In the genomic region with DNA sequence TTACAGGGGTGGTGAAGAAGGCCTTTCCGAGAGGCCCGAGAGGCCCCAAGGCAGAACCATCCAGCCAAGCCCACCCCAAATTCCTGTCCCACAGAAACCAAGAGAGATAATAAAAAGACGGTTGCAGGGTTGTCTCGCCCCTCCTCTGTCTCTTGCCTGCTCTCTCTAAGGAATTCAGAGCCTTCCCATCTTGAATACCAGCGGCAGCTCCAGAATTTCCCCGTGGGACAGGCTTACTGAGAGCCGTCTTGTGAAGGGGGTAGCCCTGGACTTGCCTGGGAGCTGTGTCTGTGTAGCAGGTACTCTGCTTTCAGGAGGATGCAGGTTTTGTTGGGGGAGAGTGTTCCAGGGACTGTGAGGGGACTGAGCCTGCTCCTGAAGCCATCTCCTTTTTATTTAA, we compare ENCODE assay signal across 17 cellular contexts.
"Had no signal": no experiment of that assay in that cellular context is flagged by ENCODE, and none has a peak within 500 bp of the region (broad histone marks: within the 10 kb centered on the region; RNA-seq: fewer than 3 reads in every experiment).

No MANE protein-coding gene starts in this region.

- H3K9me3 ChIP-seq: psoas muscle, right lobe of liver, tibial nerve had no signal

- ATAC-seq: heart left ventricle; natural killer cell; psoas muscle; right lobe of liver; stimulated activated memory B cell treated with anti-CD40 and anti-IgM and Interleukin-4, amounts not matched to agents 10 μg/mL and 1 μg/mL and 100 μg/mL, for 72 hours had no signal

- H2AFZ ChIP-seq: neural progenitor cell had no signal

- H3K27ac Mint-ChIP-seq: natural killer cell; neural progenitor cell; stimulated activated memory B cell treated with anti-CD40 and anti-IgM and Interleukin-4, amounts not matched to agents 10 μg/mL and 1 μg/mL and 100 μg/mL, for 72 hours; stimulated activated naive CD8-positive, alpha-beta T cell treated with anti-CD3 and anti-CD28 coated beads, Interleukin-15, Interleukin-2, amounts not matched to agents 100 ng/mL and 50 ng/mL, for 24 hours had no signal

- FAIRE-seq: frontal cortex had no signal

- H3K36me3 ChIP-seq: heart left ventricle, neural progenitor cell, right lobe of liver, spleen, tibial nerve had no signal

- H3K27ac ChIP-seq: coronary artery, heart left ventricle, neural progenitor cell, psoas muscle, right lobe of liver, spleen, tibial nerve had no signal

- H3K4me3 ChIP-seq: coronary artery, heart left ventricle, neural progenitor cell, psoas muscle, right lobe of liver, spleen, tibial nerve had no signal

- H3K27me3 Mint-ChIP-seq: stimulated activated memory B cell treated with anti-CD40 and anti-IgM and Interleukin-4, amounts not matched to agents 10 μg/mL and 1 μg/mL and 100 μg/mL, for 72 hours had no signal

- DNase-seq: effector CD8-positive, alpha-beta T cell; hippocampal formation; natural killer cell; psoas muscle; retina; spleen; stimulated activated CD4-positive, alpha-beta T cell treated with anti-CD3 and anti-CD28 coated beads, Interleukin-15, amount 100 ng/mL, for 24 hours; stimulated activated CD4-positive, alpha-beta T cell treated with anti-CD3 and anti-CD28 coated beads, Interleukin-1b, Interleukin-23, amount 100 ng/mL, for 48 hours; stimulated activated CD4-positive, alpha-beta T cell treated with anti-CD3 and anti-CD28 coated beads, Interleukin-4, amount 100 ng/mL, for 24 hours had no signal

- H3K27me3 ChIP-seq: neural progenitor cell, right lobe of liver, spleen had no signal

- H3K36me3 Mint-ChIP-seq: natural killer cell; neural progenitor cell; stimulated activated memory B cell treated with anti-CD40 and anti-IgM and Interleukin-4, amounts not matched to agents 10 μg/mL and 1 μg/mL and 100 μg/mL, for 72 hours had no signal

- H3K4me1 ChIP-seq: neural progenitor cell, psoas muscle, right lobe of liver, tibial nerve had no signal

- H3K9me3 Mint-ChIP-seq: natural killer cell; stimulated activated memory B cell treated with anti-CD40 and anti-IgM and Interleukin-4, amounts not matched to agents 10 μg/mL and 1 μg/mL and 100 μg/mL, for 72 hours; stimulated activated naive CD8-positive, alpha-beta T cell treated with anti-CD3 and anti-CD28 coated beads, Interleukin-15, Interleukin-2, amounts not matched to agents 100 ng/mL and 50 ng/mL, for 24 hours had no signal

- H3K4me2 ChIP-seq: neural progenitor cell had no signal

- H3K4me1 Mint-ChIP-seq: natural killer cell; neural progenitor cell; stimulated activated memory B cell treated with anti-CD40 and anti-IgM and Interleukin-4, amounts not matched to agents 10 μg/mL and 1 μg/mL and 100 μg/mL, for 72 hours had no signal

- H3K4me3 Mint-ChIP-seq: natural killer cell; neural progenitor cell; stimulated activated memory B cell treated with anti-CD40 and anti-IgM and Interleukin-4, amounts not matched to agents 10 μg/mL and 1 μg/mL and 100 μg/mL, for 72 hours; stimulated activated naive CD8-positive, alpha-beta T cell treated with anti-CD3 and anti-CD28 coated beads, Interleukin-15, Interleukin-2, amounts not matched to agents 100 ng/mL and 50 ng/mL, for 24 hours had no signal
